In the genomic region with DNA sequence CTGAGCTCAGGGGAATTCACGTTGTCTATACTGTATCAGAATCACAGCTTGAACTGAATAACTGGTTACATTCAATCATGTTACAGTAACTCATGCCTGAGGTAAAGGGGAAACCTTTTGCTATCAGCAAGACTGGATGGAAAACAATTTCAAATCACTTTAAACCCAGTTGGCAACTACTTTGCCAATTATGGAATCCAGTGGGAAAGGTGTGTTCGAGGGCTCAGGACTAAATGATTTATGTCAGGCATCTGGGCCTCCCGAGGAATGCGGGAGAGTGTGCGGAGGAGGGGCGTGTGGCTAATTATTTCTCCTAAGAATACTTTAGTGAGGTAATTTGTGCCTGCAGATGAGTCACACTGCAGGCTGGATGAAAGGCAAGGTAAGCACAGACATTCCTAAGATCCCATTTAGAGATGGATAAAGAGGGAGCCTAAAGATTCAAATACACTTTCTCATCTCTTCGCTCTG, we compare ENCODE assay signal across 11 cellular contexts.
DNase-seq lines count a peak whose midpoint lies in the region; ATAC-seq and TF ChIP-seq lines count a peak whose summit lies in the region.
"Had no signal": no experiment of that assay in that cellular context is flagged by ENCODE, and none has a peak within 500 bp of the region (broad histone marks: within the 10 kb centered on the region; RNA-seq: fewer than 3 reads in every experiment).

No MANE protein-coding gene starts in this region.

- CTCF ChIA-PET in HCT116 (lab: Charles Lee) (no interaction called here), RWPE1 (lab: Yijun Ruan, JAX) (interaction anchor here (0.7 kb wide), 1 partner anchor 1422 kb away, joined by 3 read pairs; no protein-coding TSS in a partner anchor)

- peak overlapping the region; percentile 41 for H3K4me2 ChIP-seq in HCT116 (ENCODE audit: low read length)

- H3K27ac ChIP-seq in HCT116 (ENCODE audit: low read depth, low read length) (no peak overlapping the region), RWPE1 (no peak overlapping the region)
- H3K27ac ChIP-seq: dorsolateral prefrontal cortex, HL-60, transverse colon had no signal

- POLR2A ChIA-PET in HCT116 (lab: Charles Lee) (no interaction called here), RWPE1 (lab: Yijun Ruan, JAX; ENCODE audit: low non-redundant PET) (no interaction called here)

- BruUV-seq in HCT116 (replicated peaks; lab: Mats Ljungman, UMichigan) = no TSS peak

- ATAC-seq in HCT116 (peak; percentile 72), left ventricle myocardium superior (no peak)

- TF ChIP-seq RAD21 in HCT116 (IDR thresholded peaks at IDR 0.05; ENCODE audit: low read depth) = no peak

- H2AFZ ChIP-seq in HCT116 (ENCODE audit: low read depth, low read length, poor library complexity, severe bottlenecking) = peak overlapping the region; percentile 24

- H3K36me3 ChIP-seq in HCT116 (ENCODE audit: control insufficient read depth in 1 of 2, insufficient read depth in 2 of 2, low read length in 2 of 2) = no peaks in the 10 kb centered on the region
- H3K36me3 ChIP-seq: transverse colon had no signal

- no peaks in the 10 kb centered on the region; the same call in 1 of the 2 replicates for H3K9me2 ChIP-seq in HCT116 (ENCODE audit: insufficient read depth)

- intact Hi-C loops in HCT116 (cut with micrococcal nuclease) = no loop called here
- intact Hi-C loops in left ventricle myocardium superior (cut with micrococcal nuclease) = no loop called here

- TF ChIP-seq CTCF in HCT116 (IDR thresholded peaks at IDR 0.05 in 2 of 3, conservative IDR thresholded peaks at IDR 0.05 in 1 of 3; ENCODE audit: borderline replicate concordance in 1 of 3, insufficient read depth in 1 of 3, low read depth in 2 of 3, low read length in 2 of 3) (no peak), RWPE1 (conservative IDR thresholded peaks at IDR 0.05; ENCODE audit: low read depth) (no peak), retinal pigment epithelial cell (conservative IDR thresholded peaks at IDR 0.05; ENCODE audit: low read depth, low read length) (no peak)

- H3K27me3 ChIP-seq in HCT116 (ENCODE audit: insufficient read depth, low read length) = no peaks in the 10 kb centered on the region
- H3K27me3 ChIP-seq: transverse colon had no signal

- in situ Hi-C loops in KBM-7 (cut with MboI; ENCODE audit: low pct_unique_long_range_greater_than_20kb, low sequenced_read_pairs) = no loop called here

- RAD21 ChIA-PET in HCT116 (lab: Charles Lee; ENCODE audit: low non-redundant PET in 1 of 2, low total read pairs in 2 of 2, uncharacterized antibody in 2 of 2, unreplicated experiment in 2 of 2) = interaction anchor here in 1 of 2 experiments (0.6 kb wide), 1 partner anchor 17 kb away, joined by 3 read pairs; no protein-coding TSS in a partner anchor

- no peaks in the 10 kb centered on the region for H4K20me1 ChIP-seq in HCT116 (ENCODE audit: insufficient read depth)

- H3K4me1 ChIP-seq in HCT116 (ENCODE audit: control insufficient read depth in 1 of 2, insufficient read depth in 2 of 2, low read length in 2 of 2) = peaks cover 10 to 12% of the 10 kb centered on the region in 2 experiments
- H3K4me1 ChIP-seq: transverse colon had no signal

- TF ChIP-seq POLR2A in HCT116 (IDR thresholded peaks at IDR 0.05; ENCODE audit: borderline replicate concordance, extremely low read depth, insufficient read depth, insufficient read length) = no peak

- no peaks in the 10 kb centered on the region for H3K9me3 ChIP-seq in HCT116 (ENCODE audit: control insufficient read depth in 1 of 2, insufficient read depth in 1 of 2, low read depth in 1 of 2, low read length in 2 of 2)
- H3K9me3 ChIP-seq: transverse colon had no signal

- DNase-seq in HCT116 (ENCODE audit: low read depth, low spot score) = peak; percentile 7
- DNase-seq in RWPE1 (ENCODE audit: low spot score) = peak; percentile 57
- peak; percentile 58 for DNase-seq in iPS-NIHi7 (ENCODE audit: extremely low spot score)
- peak; percentile 63 for DNase-seq in retinal pigment epithelial cell (ENCODE audit: low read depth)
- DNase-seq in cortex of kidney (lab: John Stamatoyannopoulos, UW) = no peak
- DNase-seq in left ventricle myocardium superior = no peak
- DNase-seq in KBM-7 = no peak
- DNase-seq: dorsolateral prefrontal cortex, NCI-H1930, transverse colon had no signal

- H3K79me2 ChIP-seq in HCT116 (ENCODE audit: insufficient read depth, low read length) = no peaks in the 10 kb centered on the region

- H3K4me3 ChIP-seq in HCT116 (replicated peaks in 1 of 2; ENCODE audit: low read depth in 1 of 2, low read length in 2 of 2) = no peak overlapping the region; a peak in 1 of 4 replicates
- H3K4me3 ChIP-seq in retinal pigment epithelial cell (ENCODE audit: low read length) = no peak overlapping the region
- H3K4me3 ChIP-seq: dorsolateral prefrontal cortex, transverse colon had no signal

- H3K9ac ChIP-seq in HCT116 (ENCODE audit: low read length) = no peak overlapping the region

TF ChIP-seq in HCT116, 20 proteins besides CTCF, POLR2A, EP300 and RAD21:
- TF ChIP-seq TCF7L2 (IDR thresholded peaks at IDR 0.05; ENCODE audit: borderline replicate concordance, extremely low read depth, insufficient read depth, insufficient read length) (peak; percentile 63), ELF1 (IDR thresholded peaks at IDR 0.05; ENCODE audit: borderline replicate concordance, low read depth) (no peak)

Comparison
In these comparisons a context has a peak if more than half of its experiments do, and no peak if none do; other contexts are left out.
1. DNase-seq: peak in HCT116 (single experiment), RWPE1 (single experiment), iPS-NIHi7 (single experiment) and retinal pigment epithelial cell (single experiment); none in cortex of kidney (single experiment), left ventricle myocardium superior (single experiment) and KBM-7 (single experiment).